18 cellular contexts compared by ENCODE assay signal in the genomic region with DNA sequence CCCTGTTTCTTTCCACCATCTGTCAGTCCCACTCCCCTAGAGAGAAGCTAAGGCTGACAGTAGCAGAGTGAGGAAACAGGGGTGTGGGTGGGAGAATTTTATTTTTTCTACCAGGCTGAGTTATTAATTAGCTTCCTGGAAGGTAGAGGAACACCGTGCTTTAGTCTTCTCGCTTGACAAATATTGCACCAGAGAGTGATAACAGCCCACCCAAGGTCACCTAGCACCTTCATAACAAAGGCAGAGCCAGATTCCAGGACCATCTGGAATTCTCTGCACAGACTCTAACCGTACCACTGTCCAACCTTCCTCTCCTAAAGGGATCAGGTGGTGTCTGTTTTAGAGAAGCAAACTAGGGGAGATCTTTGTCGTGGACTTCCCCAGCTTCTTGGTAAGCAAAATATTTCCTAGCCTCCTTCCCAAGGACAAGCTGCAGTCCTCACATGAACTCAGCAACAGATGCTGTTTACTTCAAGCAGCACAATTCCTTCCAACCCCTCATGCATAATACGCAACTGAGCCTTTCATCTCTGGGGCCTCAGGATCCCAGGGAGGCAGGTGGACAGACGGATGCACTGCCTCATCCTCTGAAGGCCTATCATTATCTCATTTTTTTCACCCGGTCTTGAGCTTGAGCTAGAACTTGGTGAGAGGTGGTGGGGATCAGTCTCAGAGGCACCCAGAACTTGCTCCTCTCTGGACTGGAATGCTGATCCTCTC.
DNase-seq lines count a peak whose midpoint lies in the region; ATAC-seq, FAIRE-seq and TF ChIP-seq lines count a peak whose summit lies in the region.
"Had no signal": no experiment of that assay in that cellular context is flagged by ENCODE, and none has a peak within 500 bp of the region (broad histone marks: within the 10 kb centered on the region; RNA-seq: fewer than 3 reads in every experiment).

No MANE protein-coding gene starts in this region.

- ATAC-seq in HG02642 (IDR thresholded peaks at IDR 0.05; ENCODE audit: poor library complexity, unreplicated experiment) (no peak), GM21390 (IDR thresholded peaks at IDR 0.05; ENCODE audit: unreplicated experiment) (no peak)

- intact Hi-C loops in esophagus muscularis mucosa (cut with DNase I) = no loop called here

- H3K27me3 ChIP-seq in esophagus muscularis mucosa = no peaks in the 10 kb centered on the region
- H3K27me3 ChIP-seq: BLaER1 treated with 17β-estradiol and CSF1 and Interleukin-3, amounts not matched to agents 10 nM and 100 nM had no signal

- no peaks in the 10 kb centered on the region for H3K9me3 ChIP-seq in esophagus muscularis mucosa
- H3K9me3 ChIP-seq: BLaER1 treated with 17β-estradiol and CSF1 and Interleukin-3, amounts not matched to agents 10 nM and 100 nM had no signal

- no peaks in the 10 kb centered on the region for H3K36me3 Mint-ChIP-seq in immature natural killer cell
- H3K36me3 Mint-ChIP-seq: CD4-positive, CD25-positive, alpha-beta regulatory T cell; IgD-negative memory B cell had no signal

- H3K27ac ChIP-seq in esophagus muscularis mucosa (replicated peaks in 1 of 4) = no peak overlapping the region
- H3K27ac ChIP-seq: BLaER1 treated with 17β-estradiol and CSF1 and Interleukin-3, amounts not matched to agents 10 nM and 100 nM; HL-60 had no signal

- FAIRE-seq in D721Med (lab: Jason Lieb, UNC) = peak; percentile 6
- FAIRE-seq: GM12892 had no signal

- H3K27me3 Mint-ChIP-seq in immature natural killer cell (ENCODE audit: low read depth in 3 of 3) = peaks cover 0 to 2% (median 0%) of the 10 kb centered on the region in 3 donors
- H3K27me3 Mint-ChIP-seq: CD4-positive, CD25-positive, alpha-beta regulatory T cell; IgD-negative memory B cell had no signal

- no peak overlapping the region for H3K27ac Mint-ChIP-seq in immature natural killer cell
- H3K27ac Mint-ChIP-seq: CD4-positive, CD25-positive, alpha-beta regulatory T cell; HFFc6; IgD-negative memory B cell had no signal

- H3K36me3 ChIP-seq in esophagus muscularis mucosa = no peaks in the 10 kb centered on the region
- H3K36me3 ChIP-seq: BLaER1 treated with 17β-estradiol and CSF1 and Interleukin-3, amounts not matched to agents 10 nM and 100 nM had no signal

- H3K4me3 ChIP-seq in esophagus muscularis mucosa = no peak overlapping the region
- H3K4me3 ChIP-seq: BLaER1 treated with 17β-estradiol and CSF1 and Interleukin-3, amounts not matched to agents 10 nM and 100 nM had no signal

- no peak overlapping the region for H3K4me3 Mint-ChIP-seq in immature natural killer cell
- H3K4me3 Mint-ChIP-seq: CD4-positive, CD25-positive, alpha-beta regulatory T cell; HFFc6; IgD-negative memory B cell had no signal

- no peak for TF ChIP-seq POLR2A in esophagus muscularis mucosa (IDR thresholded peaks at IDR 0.05; ENCODE audit: low read depth)

- H3K4me1 Mint-ChIP-seq in immature natural killer cell = no peaks in the 10 kb centered on the region
- H3K4me1 Mint-ChIP-seq: CD4-positive, CD25-positive, alpha-beta regulatory T cell had no signal

- 76% methylated on average over 7 of the region's 7 CpGs for WGBS in esophagus muscularis mucosa

- no peak for TF ChIP-seq CTCF in D721Med (IDR thresholded peaks at IDR 0.05; ENCODE audit: insufficient read depth, missing control alignments)
- no peak for TF ChIP-seq CTCF in esophagus muscularis mucosa (IDR thresholded peaks at IDR 0.05)

- DNase-seq in D721Med (ENCODE audit: insufficient read length, low spot score) (no peak), NCI-H1694 treated with DMSO at 0.1 percent for 48 hours (lab: John Stamatoyannopoulos, UW) (peak; percentile 55), NCI-H524 treated with DMSO at 0.1 percent for 48 hours (lab: John Stamatoyannopoulos, UW) (peak; percentile 67), esophagus muscularis mucosa (ENCODE audit: extremely low spot score) (peak; percentile 60), immature natural killer cell (no peak), LoVo (ENCODE audit: low spot score) (no peak)
- DNase-seq: ACHN; CD4-positive, CD25-positive, alpha-beta regulatory T cell; DND-41; GDM1; HCEC 1CT; HFFc6 had no signal

- no peak for TF ChIP-seq EP300 in esophagus muscularis mucosa (IDR thresholded peaks at IDR 0.05)

- H3K9me3 Mint-ChIP-seq in immature natural killer cell = peaks cover 0 to 6% (median 0%) of the 10 kb centered on the region in 6 donors

- H3K4me1 ChIP-seq in esophagus muscularis mucosa = no peaks in the 10 kb centered on the region
- H3K4me1 ChIP-seq: BLaER1 treated with 17β-estradiol and CSF1 and Interleukin-3, amounts not matched to agents 10 nM and 100 nM had no signal

Comparison
In these comparisons a context has a peak if more than half of its experiments do, and no peak if none do; other contexts are left out.
1. DNase-seq: peak in NCI-H1694 treated with DMSO at 0.1 percent for 48 hours (single experiment), NCI-H524 treated with DMSO at 0.1 percent for 48 hours (single experiment) and esophagus muscularis mucosa (single experiment); none in D721Med (single experiment), immature natural killer cell (0 of 3) and LoVo (single experiment).